ENCODE assay signal across 18 cellular contexts in the genomic region with DNA sequence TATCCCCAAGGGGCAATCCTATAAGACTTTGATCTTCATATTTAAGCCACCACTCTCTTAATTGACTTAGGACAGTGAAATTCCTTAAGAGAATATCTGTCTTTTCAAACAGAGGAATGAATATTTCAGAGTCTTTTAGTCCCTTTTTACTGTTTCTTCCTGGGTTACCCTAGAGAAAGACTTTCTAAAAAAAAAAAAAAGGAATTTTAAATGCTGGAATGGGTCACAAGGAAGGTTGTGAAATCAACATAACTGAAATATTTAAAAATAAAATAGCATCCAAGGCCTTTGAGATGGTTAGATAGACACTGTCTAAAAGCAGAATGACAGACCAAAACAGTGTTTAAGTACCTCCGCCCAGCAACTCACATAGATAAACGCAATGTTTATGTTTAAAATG. TPM values are rescaled to one million over a fixed set of nuclear protein-coding genes. Genes with fewer than 3 reads are reported as not detected.
DNase-seq lines count a peak whose midpoint lies in the region; ATAC-seq and TF ChIP-seq lines count a peak whose summit lies in the region.
"Had no signal": no experiment of that assay in that cellular context is flagged by ENCODE, and none has a peak within 500 bp of the region (broad histone marks: within the 10 kb centered on the region; RNA-seq: fewer than 3 reads in every experiment).

No MANE protein-coding gene starts in this region.

- POLR2A ChIA-PET in GM10248 (lab: Yijun Ruan, JAX), result no interaction called here

- H3K27ac ChIP-seq in heart left ventricle, result no peak overlapping the region
- H3K27ac ChIP-seq: prostate gland, RWPE1 had no signal

- H3K4me1 ChIP-seq in heart left ventricle, result peaks cover 0 to 16% (median 7%) of the 10 kb centered on the region in 12 donors
- H3K4me1 ChIP-seq: prostate gland had no signal

- 77 to 84% (median 80%) methylated on average over 2 of the region's 2 CpGs for WGBS in heart left ventricle, 4 donors

- CTCF ChIA-PET in GM10248 (lab: Yijun Ruan, JAX), result no interaction called here

- H3K27me3 ChIP-seq in heart left ventricle, result no peaks in the 10 kb centered on the region

- H3K36me3 ChIP-seq in heart left ventricle, result no peaks in the 10 kb centered on the region
- H3K36me3 ChIP-seq: prostate gland had no signal

- no peak overlapping the region for H3K4me3 ChIP-seq in heart left ventricle
- H3K4me3 ChIP-seq: prostate gland had no signal

- intact Hi-C loops in left ventricle myocardium superior (cut with micrococcal nuclease) (no loop called here), heart left ventricle (cut with DNase I) (no loop called here)

- TF ChIP-seq POLR2A in heart left ventricle (IDR thresholded peaks at IDR 0.05), result no peak

- no peaks in the 10 kb centered on the region for H3K9me3 ChIP-seq in heart left ventricle
- H3K9me3 ChIP-seq: prostate gland had no signal

- no peak for TF ChIP-seq CTCF in heart left ventricle (IDR thresholded peaks at IDR 0.05)
- no peak for TF ChIP-seq CTCF in GM10248 (IDR thresholded peaks at IDR 0.05; ENCODE audit: control extremely low read depth, extremely low read depth, low read depth, missing control alignments)

- peak; percentile 37 for ATAC-seq in left ventricle myocardium superior
- no peak for ATAC-seq in heart left ventricle
- no peak for ATAC-seq in GM18520 (IDR thresholded peaks at IDR 0.05; ENCODE audit: unreplicated experiment)
- ATAC-seq in HG02623 (IDR thresholded peaks at IDR 0.05; ENCODE audit: unreplicated experiment), result no peak

- no peak for DNase-seq in left ventricle myocardium superior
- no peak for DNase-seq in heart left ventricle
- peak; percentile 69 for DNase-seq in fibroblast of peridontal ligament (ENCODE audit: extremely low read depth)
- DNase-seq in renal cortical epithelial cell (ENCODE audit: low read depth), result peak; percentile 19
- DNase-seq in NCI-H774 (lab: John Stamatoyannopoulos, UW), result no peak
- DNase-seq in GM10248 (ENCODE audit: extremely low spot score), result no peak
- DNase-seq: activated CD4-positive, CD25-positive, alpha-beta regulatory T cell; activated effector memory CD4-positive, alpha-beta T cell treated with Interleukin-2 at 50 U/mL for 16 hours; Calu3; erythroblast; left cardiac atrium; naive B cell; NCI-H1048; NCI-H2171 had no signal

RNA-seq across cellular contexts. Expression of gene STAM2, which starts 52.7 kb away (rescaled TPM):
- total RNA-seq in left ventricle myocardium superior, result 24.1 TPM
- total RNA-seq in heart left ventricle, result 10 to 100 TPM; 21.4 to 36.1 (median 27.0) TPM
- 10 to 100 TPM in 1 of 2 donors, 1 to 10 TPM in 1; 4.7 to 13.1 TPM for polyA plus RNA-seq in heart left ventricle
- total RNA-seq in renal cortical epithelial cell, result 47.3 and 50.0 TPM in 2 replicates

Comparison
In these comparisons a context has a peak if more than half of its experiments do, and no peak if none do; other contexts are left out.
1. DNase-seq: peak in fibroblast of peridontal ligament (single experiment) and renal cortical epithelial cell (single experiment); none in left ventricle myocardium superior (single experiment), heart left ventricle (0 of 5), NCI-H774 (single experiment) and GM10248 (single experiment).